22 cellular contexts compared by ENCODE assay signal in genomic region chr1:218430346-218430745, GRCh38.
"Had no signal": no experiment of that assay in that cellular context is flagged by ENCODE, and none has a peak within 500 bp of the region (broad histone marks: within the 10 kb centered on the region; RNA-seq: fewer than 3 reads in every experiment).

No MANE protein-coding gene starts in this region.

- H3K4me3 ChIP-seq: esophagus muscularis mucosa, left lung, lung, testis had no signal

- H3K4me1 Mint-ChIP-seq: activated CD4-positive, alpha-beta T cell treated with anti-CD3 and anti-CD28 coated beads for 36 hours; activated CD8-positive, alpha-beta memory T cell treated with anti-CD3 and anti-CD28 coated beads, Interleukin-2, amount 10 ng/mL, durations not matched to agents 7 days and 5 days; activated naive CD4-positive, alpha-beta T cell treated with anti-CD3 and anti-CD28 coated beads, Interleukin-2, amount 50 U/mL, for 24 hours; naive thymus-derived CD4-positive, alpha-beta T cell had no signal

- ATAC-seq: activated CD4-positive, alpha-beta T cell treated with anti-CD3 and anti-CD28 coated beads for 36 hours; activated CD8-positive, alpha-beta memory T cell treated with anti-CD3 and anti-CD28 coated beads, Interleukin-2, amount 10 ng/mL, durations not matched to agents 7 days and 5 days; activated CD8-positive, alpha-beta T cell treated with anti-CD3 and anti-CD28 coated beads, Interleukin-2, amount 10 ng/mL, durations not matched to agents 7 days and 5 days; left lung; naive thymus-derived CD4-positive, alpha-beta T cell had no signal

- H3K9me3 Mint-ChIP-seq: activated naive CD4-positive, alpha-beta T cell treated with anti-CD3 and anti-CD28 coated beads, Interleukin-2, amount 50 U/mL, for 24 hours; activated T-helper 2 cell treated with anti-CD3 and anti-CD28 coated beads, Interferon-gamma antibody, Interleukin-2, Interleukin-4, amounts not matched to agents 10 μg/mL and 5 μg/mL and 100 μg/mL, durations not matched to agents 14 hours and 24 hours and 36 hours; endodermal cell had no signal

- H3K36me3 Mint-ChIP-seq: activated CD8-positive, alpha-beta memory T cell treated with anti-CD3 and anti-CD28 coated beads, Interleukin-2, amount 10 ng/mL, durations not matched to agents 7 days and 5 days; activated naive CD4-positive, alpha-beta T cell treated with anti-CD3 and anti-CD28 coated beads, Interleukin-2, amount 50 U/mL, for 24 hours; naive thymus-derived CD4-positive, alpha-beta T cell had no signal

- H3K27me3 ChIP-seq: esophagus muscularis mucosa, left lung, testis had no signal

- DNase-seq: activated CD4-positive, alpha-beta T cell treated with anti-CD3 and anti-CD28 coated beads for 36 hours; activated CD4-positive, CD25-positive, alpha-beta regulatory T cell; activated CD8-positive, alpha-beta memory T cell treated with anti-CD3 and anti-CD28 coated beads, Interleukin-2, amount 10 ng/mL, durations not matched to agents 7 days and 5 days; activated CD8-positive, alpha-beta T cell treated with anti-CD3 and anti-CD28 coated beads, Interleukin-2, amount 10 ng/mL, durations not matched to agents 7 days and 5 days; activated T-cell treated with anti-CD3 and anti-CD28 coated beads, Interleukin-2, amount 50 U/mL, for 48 hours; cortex of kidney; endodermal cell; foreskin melanocyte; left lung; naive thymus-derived CD4-positive, alpha-beta T cell; nucleus accumbens; right cardiac atrium; stimulated activated CD4-positive, alpha-beta T cell treated with anti-CD3 and anti-CD28 coated beads, Interleukin-2, amount 100 ng/mL, for 48 hours; stimulated activated naive CD4-positive, alpha-beta T cell treated with Interleukin-2 at 50 U/mL for 16 hours; testis; trophoblast cell had no signal

- H3K9me3 ChIP-seq: esophagus muscularis mucosa, left lung, testis had no signal

- H3K27ac Mint-ChIP-seq: activated CD4-positive, alpha-beta T cell treated with anti-CD3 and anti-CD28 coated beads for 36 hours; activated CD8-positive, alpha-beta memory T cell treated with anti-CD3 and anti-CD28 coated beads, Interleukin-2, amount 10 ng/mL, durations not matched to agents 7 days and 5 days; activated CD8-positive, alpha-beta T cell treated with anti-CD3 and anti-CD28 coated beads, Interleukin-2, amount 10 ng/mL, durations not matched to agents 7 days and 5 days; activated naive CD4-positive, alpha-beta T cell treated with anti-CD3 and anti-CD28 coated beads, Interleukin-2, amount 50 U/mL, for 24 hours; activated T-helper 2 cell treated with anti-CD3 and anti-CD28 coated beads, Interferon-gamma antibody, Interleukin-2, Interleukin-4, amounts not matched to agents 10 μg/mL and 5 μg/mL and 100 μg/mL, durations not matched to agents 14 hours and 24 hours and 36 hours; endodermal cell; naive thymus-derived CD4-positive, alpha-beta T cell had no signal

- H3K36me3 ChIP-seq: left lung had no signal

- H3K27me3 Mint-ChIP-seq: activated CD4-positive, alpha-beta T cell treated with anti-CD3 and anti-CD28 coated beads for 36 hours; activated CD8-positive, alpha-beta memory T cell treated with anti-CD3 and anti-CD28 coated beads, Interleukin-2, amount 10 ng/mL, durations not matched to agents 7 days and 5 days; activated naive CD4-positive, alpha-beta T cell treated with anti-CD3 and anti-CD28 coated beads, Interleukin-2, amount 50 U/mL, for 24 hours had no signal

- H3K27ac ChIP-seq: left lung, parathyroid adenoma had no signal

- H3K4me1 ChIP-seq: left lung, parathyroid adenoma, testis had no signal

- H3K4me3 Mint-ChIP-seq: activated CD4-positive, alpha-beta T cell treated with anti-CD3 and anti-CD28 coated beads for 36 hours; activated CD8-positive, alpha-beta memory T cell treated with anti-CD3 and anti-CD28 coated beads, Interleukin-2, amount 10 ng/mL, durations not matched to agents 7 days and 5 days; activated CD8-positive, alpha-beta T cell treated with anti-CD3 and anti-CD28 coated beads, Interleukin-2, amount 10 ng/mL, durations not matched to agents 7 days and 5 days; activated naive CD4-positive, alpha-beta T cell treated with anti-CD3 and anti-CD28 coated beads, Interleukin-2, amount 50 U/mL, for 24 hours; endodermal cell; naive thymus-derived CD4-positive, alpha-beta T cell; neural crest cell had no signal
